ENCODE assay signal across 8 cellular contexts in the genomic region with DNA sequence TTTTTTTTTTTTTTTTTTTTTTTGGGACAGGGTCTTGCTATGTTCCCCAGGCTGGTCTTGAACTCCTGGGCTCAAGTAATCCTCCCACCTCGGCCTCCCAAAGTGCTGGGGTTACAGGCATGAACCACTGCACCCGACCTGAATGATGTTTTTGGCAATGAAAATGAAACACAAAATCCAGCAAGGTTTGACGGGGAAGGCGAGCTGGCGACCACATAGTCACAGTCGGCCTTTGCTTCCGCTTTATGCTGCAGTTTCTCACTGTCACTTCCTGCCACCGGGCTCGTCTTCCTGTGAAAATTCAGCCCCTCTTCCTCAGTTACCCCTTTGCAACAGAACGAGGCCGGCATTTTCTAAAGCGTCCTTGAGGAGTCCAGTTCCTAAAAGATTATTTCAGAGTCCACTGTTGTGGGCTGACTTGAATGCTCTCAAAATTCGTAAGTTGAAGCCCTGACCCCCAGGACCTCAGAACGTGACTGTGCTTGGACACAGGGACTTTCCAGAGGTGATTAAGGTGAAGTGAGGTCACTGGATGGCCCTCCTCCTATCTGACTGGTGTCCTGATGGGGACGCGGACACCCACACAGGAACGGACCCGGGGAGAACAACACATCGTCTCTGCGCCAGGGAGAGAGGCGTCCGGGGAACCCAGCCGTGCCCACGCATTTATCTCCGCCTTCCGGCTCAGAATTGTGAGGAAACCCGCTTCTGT. TPM values are rescaled to one million over a fixed set of nuclear protein-coding genes. Genes with fewer than 3 reads are reported as not detected.
A peak's percentile ranks its signal among the peaks of the same experiment; 100 is the strongest.
DNase-seq lines count a peak whose midpoint lies in the region; ATAC-seq and TF ChIP-seq lines count a peak whose summit lies in the region.
"Had no signal": no experiment of that assay in that cellular context is flagged by ENCODE, and none has a peak within 500 bp of the region (broad histone marks: within the 10 kb centered on the region; RNA-seq: fewer than 3 reads in every experiment).

No MANE protein-coding gene starts in this region.

- no peaks in the 10 kb centered on the region for H3F3A ChIP-seq in PC-3 (ENCODE audit: low read length, unreplicated experiment)

- no peak overlapping the region for H3K9ac ChIP-seq in PC-3 (ENCODE audit: low read length)

- no peaks in the 10 kb centered on the region for H3K27me3 ChIP-seq in PC-3 (ENCODE audit: low read length)
- H3K27me3 ChIP-seq: SJSA1 had no signal

- peak; percentile 73 for TF ChIP-seq POLR2A in Raji (IDR thresholded peaks at IDR 0.05; ENCODE audit: insufficient read depth, low read depth, low read length)

- H3K27ac ChIP-seq in PC-3 (ENCODE audit: low read length): no peak overlapping the region
- H3K27ac ChIP-seq: SJSA1 had no signal

- peaks cover 3% of the 10 kb centered on the region for H3K9me3 Mint-ChIP-seq in natural killer cell treated with Interleukin-12 subunit alpha and Interleukin-12 subunit beta and Interleukin-15 and Interleukin-18, amount 100 ng/mL, for 72 hours

- no peaks in the 10 kb centered on the region for H3K9me3 ChIP-seq in PC-3 (ENCODE audit: low read length)
- H3K9me3 ChIP-seq: SJSA1 had no signal

- no peak overlapping the region for H2AFZ ChIP-seq in PC-3 (ENCODE audit: low read length)

- peak overlapping the region; percentile 95 to 98 for H3K27ac Mint-ChIP-seq in natural killer cell treated with Interleukin-12 subunit alpha and Interleukin-12 subunit beta and Interleukin-15 and Interleukin-18, amount 100 ng/mL, for 72 hours

- no TSS peak for BruUV-seq in PC-3 (replicated peaks; lab: Mats Ljungman, UMichigan)

- ATAC-seq in GM21447 (IDR thresholded peaks at IDR 0.05; ENCODE audit: unreplicated experiment) (peak; percentile 30), PC-3 (no peak)
- peak; percentile 59 to 67 for ATAC-seq in natural killer cell treated with Interleukin-12 subunit alpha and Interleukin-12 subunit beta and Interleukin-15 and Interleukin-18, amount 100 ng/mL, for 72 hours

- DNase-seq in activated naive CD4-positive, alpha-beta T cell treated with Interleukin-2 at 50 U/mL for 16 hours: peak; percentile 73
- peak; percentile 91 for DNase-seq in natural killer cell treated with Interleukin-12 subunit alpha and Interleukin-12 subunit beta and Interleukin-15 and Interleukin-18, amount 100 ng/mL, for 72 hours (ENCODE audit: low spot score)
- DNase-seq in occipital lobe (lab: John Stamatoyannopoulos, UW): no peak
- no peak for DNase-seq in PC-3
- DNase-seq in SW480 (ENCODE audit: low spot score): no peak

- no peak overlapping the region for H3K4me3 ChIP-seq in PC-3 (ENCODE audit: low read length)
- H3K4me3 ChIP-seq: SJSA1 had no signal

- H3K4me1 Mint-ChIP-seq in natural killer cell treated with Interleukin-12 subunit alpha and Interleukin-12 subunit beta and Interleukin-15 and Interleukin-18, amount 100 ng/mL, for 72 hours (ENCODE audit: low read depth in 2 of 2): peaks cover 62 to 76% of the 10 kb centered on the region in 2 donors

- no peaks in the 10 kb centered on the region for H3K9me2 ChIP-seq in PC-3 (replicated peaks; ENCODE audit: low read length)

- H3K4me3 Mint-ChIP-seq in natural killer cell treated with Interleukin-12 subunit alpha and Interleukin-12 subunit beta and Interleukin-15 and Interleukin-18, amount 100 ng/mL, for 72 hours: peak overlapping the region; percentile 93

- no peak overlapping the region for H3K4me2 ChIP-seq in PC-3 (ENCODE audit: low read length)

- H4K20me1 ChIP-seq in PC-3 (ENCODE audit: low read length): no peaks in the 10 kb centered on the region

- H3K79me2 ChIP-seq in PC-3 (ENCODE audit: low read length): peaks cover 16% of the 10 kb centered on the region

- no peak for TF ChIP-seq CTCF in PC-3 (conservative IDR thresholded peaks at IDR 0.05; ENCODE audit: low read depth, low read length)

- no peaks in the 10 kb centered on the region for H3K36me3 ChIP-seq in PC-3 (ENCODE audit: low read depth, low read length)
- H3K36me3 ChIP-seq: SJSA1 had no signal

- peaks cover 23% of the 10 kb centered on the region for H3K4me1 ChIP-seq in PC-3 (ENCODE audit: insufficient read depth, low read length)

- no peaks in the 10 kb centered on the region for H3K36me3 Mint-ChIP-seq in natural killer cell treated with Interleukin-12 subunit alpha and Interleukin-12 subunit beta and Interleukin-15 and Interleukin-18, amount 100 ng/mL, for 72 hours

- POLR2A ChIA-PET in PC-3 (lab: Charles Lee; ENCODE audit: unreplicated experiment): no interaction called here

- intact Hi-C loops in PC-3 (cut with micrococcal nuclease): no loop called here

- CTCF ChIA-PET in PC-3 (lab: Charles Lee): interaction anchor here (0.7 kb wide), 1 partner anchor 29 kb away, joined by 6 read pairs; no protein-coding TSS in a partner anchor

- H3K27me3 Mint-ChIP-seq in natural killer cell treated with Interleukin-12 subunit alpha and Interleukin-12 subunit beta and Interleukin-15 and Interleukin-18, amount 100 ng/mL, for 72 hours: no peaks in the 10 kb centered on the region

RNA-seq across cellular contexts. Expression of gene BID, which starts 2.9 kb away (rescaled TPM):
- 10 to 100 TPM; 32.0 to 59.3 TPM for total RNA-seq in natural killer cell treated with Interleukin-12 subunit alpha and Interleukin-12 subunit beta and Interleukin-15 and Interleukin-18, amount 100 ng/mL, for 72 hours
- 46.2 TPM for total RNA-seq in occipital lobe
- total RNA-seq in PC-3 (2014; rRNA removed): 123 and 129 TPM in 2 replicates

Comparison
In these comparisons a context has a peak if more than half of its experiments do, and no peak if none do; other contexts are left out.
1. DNase-seq: peak in activated naive CD4-positive, alpha-beta T cell treated with Interleukin-2 at 50 U/mL for 16 hours (single experiment) and natural killer cell treated with Interleukin-12 subunit alpha and Interleukin-12 subunit beta and Interleukin-15 and Interleukin-18, amount 100 ng/mL, for 72 hours (single experiment); none in occipital lobe (single experiment), PC-3 (single experiment) and SW480 (single experiment).